8 cellular contexts compared by ENCODE assay signal in the genomic region with DNA sequence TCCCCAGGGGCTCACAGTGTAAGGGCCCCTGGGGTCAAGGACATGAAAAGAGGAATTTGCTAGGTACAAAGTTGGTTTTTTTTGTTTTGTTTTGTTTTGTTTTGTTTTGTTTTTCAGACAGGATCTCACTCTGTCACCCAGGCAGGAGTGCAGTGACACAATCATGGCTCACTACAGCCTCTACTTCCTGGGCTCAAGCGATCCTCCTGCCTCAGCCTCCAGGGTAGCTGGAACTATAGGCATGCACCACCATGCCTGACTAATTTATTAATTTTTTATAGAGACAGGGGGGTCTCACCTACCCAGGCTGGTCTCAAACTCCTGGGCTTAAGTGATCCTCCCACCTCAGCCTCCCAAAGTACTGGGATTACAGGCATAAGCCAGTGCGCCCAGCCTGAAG. TPM values are rescaled to one million over a fixed set of nuclear protein-coding genes. Genes with fewer than 3 reads are reported as not detected.
DNase-seq lines count a peak whose midpoint lies in the region; ATAC-seq, FAIRE-seq and TF ChIP-seq lines count a peak whose summit lies in the region.
"Not testable (repeated sequence)": the region's sequence is repeated elsewhere in the genome, so short reads cannot be mapped to it uniquely, and the experiment has no call there.
"Had no signal": no experiment of that assay in that cellular context is flagged by ENCODE, and none has a peak within 500 bp of the region (broad histone marks: within the 10 kb centered on the region; RNA-seq: fewer than 3 reads in every experiment).

No MANE protein-coding gene starts in this region.

- H3K36me3 ChIP-seq in HCT116 (ENCODE audit: control insufficient read depth in 1 of 2, insufficient read depth in 2 of 2, low read length in 2 of 2); H1 (ENCODE audit: control insufficient read depth in 2 of 4, insufficient read depth in 4 of 4, low read length in 3 of 4); left ventricle myocardium inferior; kidney (ENCODE audit: control insufficient read depth in 1 of 2, insufficient read depth in 2 of 2, low read length in 2 of 2); mesendoderm (ENCODE audit: control insufficient read depth, insufficient read depth, low read length): not testable (repeated sequence)

- H2BK12ac ChIP-seq in H1 (ENCODE audit: low read depth, low read length): not testable (repeated sequence)

- H4K5ac ChIP-seq in H1 (ENCODE audit: insufficient read length, low read depth, low read length); mesendoderm (ENCODE audit: low read length): not testable (repeated sequence)

- WGBS in H1 (ENCODE audit: extremely low coverage in 1 of 2, insufficient coverage in 1 of 2, insufficient read length in 1 of 2, insufficient replicate concordance in 2 of 2, low coverage in 1 of 2, low lambda C conversion rate in 2 of 2, missing lambda C conversion rate in 1 of 2), 2 experiments: 89% methylated on average over 2 of the region's 2 CpGs; no CpG with 5 or more reads in 1 of the 2 experiments
- WGBS in mesendoderm (ENCODE audit: extremely low coverage, insufficient coverage, low lambda C conversion rate): no CpG with 5 or more reads among the region's 2 CpGs

- H3K4me1 ChIP-seq in HCT116 (ENCODE audit: control insufficient read depth in 1 of 2, insufficient read depth in 2 of 2, low read length in 2 of 2) (peaks cover 5 to 31% of the 10 kb centered on the region in 2 experiments), H1 (replicated peaks in 1 of 4; ENCODE audit: control insufficient read depth in 3 of 4, insufficient read depth in 4 of 4, low read length in 3 of 4) (peaks cover 0 to 19% (median 12%) of the 10 kb centered on the region in 4 experiments), left ventricle myocardium inferior (peaks cover 36% of the 10 kb centered on the region)
- H3K4me1 ChIP-seq in kidney (ENCODE audit: control insufficient read depth in 1 of 2, insufficient read depth in 1 of 2, low read depth in 1 of 2, low read length in 2 of 2); mesendoderm (ENCODE audit: control insufficient read depth, low read depth, low read length): not testable (repeated sequence)

- not testable (repeated sequence) for H3K23ac ChIP-seq in H1 (ENCODE audit: insufficient read length); mesendoderm (ENCODE audit: low read length)

- ATAC-seq in HCT116: not testable (repeated sequence)

- H3K9ac ChIP-seq in HCT116 (ENCODE audit: low read length); H1 (replicated peaks in 1 of 4; ENCODE audit: extremely low read depth in 1 of 4, low read depth in 3 of 4, low read length in 3 of 4); kidney (ENCODE audit: low read length in 2 of 2); mesendoderm (ENCODE audit: low read length): not testable (repeated sequence)

- not testable (repeated sequence) for H3K4ac ChIP-seq in H1 (replicated peaks; ENCODE audit: insufficient read length, low read depth, low read length); mesendoderm (ENCODE audit: low read depth, low read length)

- peak overlapping the region; percentile 60 for H3K4me2 ChIP-seq in HCT116 (ENCODE audit: low read length)
- H3K4me2 ChIP-seq in H1 (ENCODE audit: insufficient read depth in 1 of 2, low read depth in 2 of 2, low read length in 2 of 2); mesendoderm (ENCODE audit: low read length): not testable (repeated sequence)

- not testable (repeated sequence) for BruUV-seq in HCT116 (replicated peaks; lab: Mats Ljungman, UMichigan)

- DNase-seq in HCT116 (ENCODE audit: low read depth, low spot score); H1 (ENCODE audit: low read depth in 1 of 2, low spot score in 2 of 2); left ventricle myocardium inferior; mesendoderm: not testable (repeated sequence)
- peak; percentile 1 for DNase-seq in activated naive CD4-positive, alpha-beta T cell treated with anti-CD3 and anti-CD28 coated beads, Interleukin-2, amount 50 U/mL, for 16 hours
- DNase-seq in kidney (peak; percentile 6), posterior vena cava (ENCODE audit: low spot score) (peak; percentile 31)

- H4K8ac ChIP-seq in H1 (ENCODE audit: extremely low read depth, insufficient read depth, low read length); mesendoderm (ENCODE audit: low read depth, low read length): not testable (repeated sequence)

- not testable (repeated sequence) for H4K20me1 ChIP-seq in HCT116 (ENCODE audit: insufficient read depth); H1 (replicated peaks in 1 of 2; ENCODE audit: control insufficient read depth in 1 of 2, insufficient read depth in 2 of 2, low read length in 2 of 2)

- H3K79me1 ChIP-seq in H1 (ENCODE audit: low read depth, low read length); mesendoderm (ENCODE audit: low read length): not testable (repeated sequence)

- H4K91ac ChIP-seq in H1 (replicated peaks; ENCODE audit: insufficient read length, low read length): not testable (repeated sequence)

- not testable (repeated sequence) for H2BK120ac ChIP-seq in H1 (replicated peaks; ENCODE audit: low read depth, low read length); mesendoderm (ENCODE audit: low read depth, low read length)

- 0 out of 2 replicates have a peak overlapping the region, but pooled peaks have one; percentile 82 for H2BK20ac ChIP-seq in H1 (ENCODE audit: low read length)

- not testable (repeated sequence) for H3K79me2 ChIP-seq in HCT116 (ENCODE audit: insufficient read depth, low read length); H1 (ENCODE audit: control insufficient read depth in 1 of 2, insufficient read depth in 2 of 2, low read length in 2 of 2); mesendoderm (ENCODE audit: control insufficient read depth, insufficient read depth, low read length)

- H3K4me3 ChIP-seq in HCT116 (replicated peaks in 1 of 2; ENCODE audit: low read depth in 1 of 2, low read length in 2 of 2); H1 (ENCODE audit: extremely low read depth in 1 of 4, insufficient read depth in 2 of 4, low read depth in 3 of 4, low read length in 4 of 4); left ventricle myocardium inferior; kidney (ENCODE audit: low read length in 2 of 2); mesendoderm (ENCODE audit: low read length): not testable (repeated sequence)

- POLR2A ChIA-PET in HCT116 (lab: Charles Lee): not testable (repeated sequence)
- POLR2A ChIA-PET in H1 (lab: Charles Lee; ENCODE audit: partially characterized antibody): interaction anchor here (1.2 kb wide), 1 partner anchor 50 kb away, joined by 3 read pairs; no protein-coding TSS in a partner anchor

- not testable (repeated sequence) for H2BK15ac ChIP-seq in H1 (ENCODE audit: low read length); mesendoderm (replicated peaks; ENCODE audit: low read depth)

- not testable (repeated sequence) for H3K23me2 ChIP-seq in H1 (ENCODE audit: low read depth, low read length)

- FAIRE-seq in H1 (lab: Jason Lieb, UNC); kidney (lab: Jason Lieb, UNC): not testable (repeated sequence)

- H3K27me3 ChIP-seq in HCT116 (ENCODE audit: insufficient read depth, low read length); H1 (replicated peaks in 1 of 4; ENCODE audit: control insufficient read depth in 3 of 4, extremely low read depth in 1 of 4, insufficient read depth in 3 of 4, low read length in 3 of 4); left ventricle myocardium inferior (ENCODE audit: low read depth); mesendoderm (ENCODE audit: insufficient read depth, low read length, poor library complexity): not testable (repeated sequence)

- H3K18ac ChIP-seq in H1 (ENCODE audit: extremely low read depth, low read length); mesendoderm (ENCODE audit: low read length): not testable (repeated sequence)

- not testable (repeated sequence) for TF ChIP-seq EP300 in H1 (IDR thresholded peaks at IDR 0.05; ENCODE audit: borderline replicate concordance in 1 of 2, low read depth in 2 of 2, low read length in 2 of 2)

- CTCF ChIA-PET in HCT116 (lab: Charles Lee): not testable (repeated sequence)
- CTCF ChIA-PET in H1 (lab: Charles Lee; ENCODE audit: partially characterized antibody): interaction anchor here (0.6 to 1.7 kb wide), 4 partner anchors 13 to 118 kb away, joined by 3 to 10 read pairs (median 4); no protein-coding TSS in a partner anchor

- H2BK5ac ChIP-seq in H1 (ENCODE audit: low read depth, low read length); mesendoderm (ENCODE audit: low read length): not testable (repeated sequence)

- not testable (repeated sequence) for H3K27ac ChIP-seq in HCT116 (ENCODE audit: low read depth, low read length); H1 (ENCODE audit: low read depth, low read length); kidney (ENCODE audit: low read depth in 2 of 2, low read length in 2 of 2)
- peak overlapping the region; percentile 86 for H3K27ac ChIP-seq in left ventricle myocardium inferior (replicated peaks)
- peak overlapping the region; percentile 97 for H3K27ac ChIP-seq in mesendoderm (ENCODE audit: low read depth, low read length)

- not testable (repeated sequence) for H3K9me2 ChIP-seq in HCT116 (ENCODE audit: insufficient read depth)

- TF ChIP-seq RAD21 in HCT116 (IDR thresholded peaks at IDR 0.05; ENCODE audit: low read depth); H1 (IDR thresholded peaks at IDR 0.05 in 1 of 2, conservative IDR thresholded peaks at IDR 0.05 in 1 of 2; ENCODE audit: low read depth in 2 of 2, low read length in 2 of 2): not testable (repeated sequence)

- H2AFZ ChIP-seq in HCT116 (ENCODE audit: low read depth, low read length, poor library complexity, severe bottlenecking): peak overlapping the region; percentile 45
- not testable (repeated sequence) for H2AFZ ChIP-seq in H1 (ENCODE audit: low read length)

- not testable (repeated sequence) for TF ChIP-seq CTCF in HCT116 (IDR thresholded peaks at IDR 0.05 in 2 of 3, conservative IDR thresholded peaks at IDR 0.05 in 1 of 3; ENCODE audit: borderline replicate concordance in 1 of 3, insufficient read depth in 1 of 3, low read depth in 2 of 3, low read length in 2 of 3); H1 (IDR thresholded peaks at IDR 0.05; ENCODE audit: control extremely low read depth in 1 of 3, insufficient read depth in 1 of 3, low read depth in 1 of 3, low read length in 3 of 3); left ventricle myocardium inferior (IDR thresholded peaks at IDR 0.05; ENCODE audit: borderline replicate concordance); kidney (IDR thresholded peaks at IDR 0.05; ENCODE audit: borderline replicate concordance, extremely low read depth, insufficient read depth)

- not testable (repeated sequence) for TF ChIP-seq POLR2A in HCT116 (IDR thresholded peaks at IDR 0.05; ENCODE audit: borderline replicate concordance, extremely low read depth, insufficient read depth, insufficient read length); H1 (IDR thresholded peaks at IDR 0.05; ENCODE audit: control extremely low read depth in 1 of 2, low read depth in 2 of 2, low read length in 2 of 2)

- intact Hi-C loops in HCT116 (cut with micrococcal nuclease); kidney (cut with DNase I): not testable (repeated sequence)
- intact Hi-C loops in left ventricle myocardium inferior (cut with micrococcal nuclease) (loop anchor here (10.0 kb wide), 1 partner anchor 97 kb away; no protein-coding TSS in a partner anchor), posterior vena cava (cut with DNase I) (loop anchor here (5.0 to 10.0 kb wide), 2 partner anchors 157 to 275 kb away; no protein-coding TSS in a partner anchor)

- not testable (repeated sequence) for H3K14ac ChIP-seq in H1 (ENCODE audit: insufficient read length)

- not testable (repeated sequence) for H3K56ac ChIP-seq in H1 (replicated peaks; ENCODE audit: insufficient read length, low read depth, low read length); mesendoderm (ENCODE audit: low read length)

- not testable (repeated sequence) for H3K9me3 ChIP-seq in HCT116 (ENCODE audit: control insufficient read depth in 1 of 2, insufficient read depth in 1 of 2, low read depth in 1 of 2, low read length in 2 of 2); H1 (ENCODE audit: insufficient read depth in 2 of 2, low read depth in 1 of 2, low read length in 1 of 2); left ventricle myocardium inferior (replicated peaks); kidney (ENCODE audit: control insufficient read depth in 1 of 2, low read length in 2 of 2)

- RAD21 ChIA-PET in HCT116 (lab: Charles Lee; ENCODE audit: low non-redundant PET in 1 of 2, low total read pairs in 2 of 2, uncharacterized antibody in 2 of 2, unreplicated experiment in 2 of 2): interaction anchor here in 1 of 2 experiments (0.7 kb wide), 1 partner anchor 8 kb away, joined by 5 read pairs; no protein-coding TSS in a partner anchor

- not testable (repeated sequence) for H2AK5ac ChIP-seq in H1 (ENCODE audit: low read depth, low read length); mesendoderm (ENCODE audit: low read length)

RNA-seq across cellular contexts. Expression of a gene that starts 42.5 kb away (rescaled TPM):
- total RNA-seq in HCT116 (2021; ENCODE audit: unreplicated experiment): 0.37 TPM
- 0.12 and 0.17 TPM in 2 replicates for polyA plus RNA-seq in HCT116 (2012)
- 3.4 TPM in 2 replicates for total RNA-seq in H1 (2021; fragmentation: NEBNext Ultra II Directional; extraction: Animal tissue kit (Norgen Biotek cat#: 25700))
- polyA plus RNA-seq in H1 (2011; rRNA removed): 3.9 and 5.0 TPM in 2 replicates
- 4.2 TPM for polyA plus RNA-seq in H1 (2011; cell fraction: cytosol; rRNA removed)
- 3.9 TPM for polyA plus RNA-seq in H1 (2011; cell fraction: nucleus; rRNA removed)
- 2.0 to 3.0 TPM (median 2.6 TPM) in 4 replicates for polyA plus RNA-seq in H1 (2012, experiment 1 of 2)
- polyA plus RNA-seq in H1 (2012, experiment 2 of 2): 4.4 TPM
- polyA plus RNA-seq in H1 (2013, experiment 1 of 2): 1.6 TPM
- polyA plus RNA-seq in H1 (2013, experiment 2 of 2): 1.5 TPM
- 2.3 TPM in 2 replicates for polyA minus RNA-seq in H1 (2011; rRNA and poly(A)+ RNA removed)
- 3.4 TPM for polyA minus RNA-seq in H1 (2011; cell fraction: cytosol; rRNA and poly(A)+ RNA removed)
- 4.0 TPM for polyA minus RNA-seq in H1 (2011; cell fraction: nucleus; rRNA and poly(A)+ RNA removed)
- total RNA-seq in left ventricle myocardium inferior: 120 TPM
- 4.0 TPM for total RNA-seq in kidney
- 5.5 TPM for polyA plus RNA-seq in kidney (ENCODE audit: insufficient read depth, low read depth, low replicate concordance)
- 0.56 TPM for polyA plus RNA-seq in mesendoderm (2013, experiment 1 of 2)
- 0.62 TPM for polyA plus RNA-seq in mesendoderm (2013, experiment 2 of 2)
- total RNA-seq in posterior vena cava: 1 to 10 TPM; 8.9 to 9.8 TPM
- total RNA-seq: CD8-positive, alpha-beta memory T cell had no signal
- polyA plus RNA-seq: CD8-positive, alpha-beta memory T cell had no signal

RNA-seq across cellular contexts. Expression of a gene that starts 55.7 kb away (rescaled TPM):
- 3.4 TPM for total RNA-seq in HCT116 (2021; ENCODE audit: unreplicated experiment)
- 1.8 and 2.2 TPM in 2 replicates for polyA plus RNA-seq in HCT116 (2012)
- 3.1 and 3.5 TPM in 2 replicates for total RNA-seq in H1 (2021; fragmentation: NEBNext Ultra II Directional; extraction: Animal tissue kit (Norgen Biotek cat#: 25700))
- polyA plus RNA-seq in H1 (2011; rRNA removed): 3.1 and 4.1 TPM in 2 replicates
- 2.5 TPM for polyA plus RNA-seq in H1 (2011; cell fraction: cytosol; rRNA removed)
- polyA plus RNA-seq in H1 (2011; cell fraction: nucleus; rRNA removed): 5.1 TPM
- 2.3 to 3.0 TPM (median 2.9 TPM) in 4 replicates for polyA plus RNA-seq in H1 (2012, experiment 1 of 2)
- polyA plus RNA-seq in H1 (2012, experiment 2 of 2): 3.0 TPM
- 1.2 TPM for polyA plus RNA-seq in H1 (2013, experiment 1 of 2)
- polyA plus RNA-seq in H1 (2013, experiment 2 of 2): 1.4 TPM
- 3.0 and 3.1 TPM in 2 replicates for polyA minus RNA-seq in H1 (2011; rRNA and poly(A)+ RNA removed)
- polyA minus RNA-seq in H1 (2011; cell fraction: cytosol; rRNA and poly(A)+ RNA removed): 2.4 TPM
- 1.7 TPM for polyA minus RNA-seq in H1 (2011; cell fraction: nucleus; rRNA and poly(A)+ RNA removed)
- 47.3 TPM for total RNA-seq in left ventricle myocardium inferior
- 6.1 TPM for total RNA-seq in kidney
- 1.6 TPM for polyA plus RNA-seq in kidney (ENCODE audit: insufficient read depth, low read depth, low replicate concordance)
- 0.32 TPM for polyA plus RNA-seq in mesendoderm (2013, experiment 1 of 2)
- 0.28 TPM for polyA plus RNA-seq in mesendoderm (2013, experiment 2 of 2)
- total RNA-seq in posterior vena cava: 1 to 10 TPM; 3.0 to 4.1 TPM

Comparison
In these comparisons a context has a peak if more than half of its experiments do, and no peak if none do; other contexts are left out.
1. RNA of a gene that starts 42.5 kb away (total RNA-seq): 120 TPM in left ventricle myocardium inferior (single experiment); 8.9 to 9.8 TPM in posterior vena cava, 4.0 TPM in kidney (single experiment), 3.4 TPM in H1 and 0.37 TPM in HCT116 (single experiment); every median in the first group is over 10 times any median in the second.